In the genomic region with DNA sequence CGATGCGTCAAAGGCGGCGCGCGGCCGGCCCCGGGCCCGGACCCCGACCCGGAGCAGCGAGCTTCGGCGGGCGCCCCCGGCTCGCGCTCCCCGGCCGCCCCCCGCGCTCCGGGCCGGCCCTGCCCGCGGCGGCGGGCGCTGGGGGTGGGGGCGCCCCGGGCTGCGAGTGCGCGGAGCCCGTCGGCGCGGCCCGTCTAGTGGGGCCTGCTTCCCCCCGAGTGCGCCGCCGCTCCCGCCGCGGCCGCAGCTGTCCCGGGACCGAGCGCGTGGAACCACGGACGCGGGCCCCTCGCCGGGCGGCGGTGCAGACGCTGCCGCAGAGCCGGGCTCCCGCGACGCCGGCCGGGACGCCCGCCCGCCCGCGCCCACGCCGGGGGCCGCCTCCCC, we compare ENCODE assay signal across 8 cellular contexts. TPM values are rescaled to one million over a fixed set of nuclear protein-coding genes. Genes with fewer than 3 reads are reported as not detected.
DNase-seq lines count a peak whose midpoint lies in the region; ATAC-seq and TF ChIP-seq lines count a peak whose summit lies in the region.

No MANE protein-coding gene starts in this region.

- no peaks in the 10 kb centered on the region for H4K20me1 ChIP-seq in neural cell (ENCODE audit: insufficient read depth)

- H3K4me3 Mint-ChIP-seq in central memory CD8-positive, alpha-beta T cell: peak overlapping the region; percentile 77

- ATAC-seq in GM18505 (IDR thresholded peaks at IDR 0.05; ENCODE audit: unreplicated experiment): peak; percentile 21
- ATAC-seq in HG03097 (IDR thresholded peaks at IDR 0.05; ENCODE audit: low FRiP score, unreplicated experiment): peak; percentile 28
- peak; percentile 22 for ATAC-seq in central memory CD8-positive, alpha-beta T cell (replicated peaks; ENCODE audit: extremely low read depth, poor library complexity, severe bottlenecking)
- no peak for ATAC-seq in GM21529 (IDR thresholded peaks at IDR 0.05; ENCODE audit: unreplicated experiment)

- no peak overlapping the region for H3K27ac Mint-ChIP-seq in central memory CD8-positive, alpha-beta T cell (ENCODE audit: low read depth)

- no peak overlapping the region for H2AFZ ChIP-seq in neural cell (ENCODE audit: low read depth, low read length)

- DNase-seq in central memory CD8-positive, alpha-beta T cell (ENCODE audit: low spot score in 2 of 2): no peak
- DNase-seq in Ammon's horn (ENCODE audit: low spot score) (no peak), NCI-H446 treated with DMSO at 0.1 percent for 48 hours (lab: John Stamatoyannopoulos, UW) (no peak)
- no peak for DNase-seq in effector CD8-positive, alpha-beta T cell (lab: John Stamatoyannopoulos, UW)

- TF ChIP-seq EP300 in neural cell (conservative IDR thresholded peaks at IDR 0.05; ENCODE audit: poor library complexity, severe bottlenecking): no peak

- no peak for TF ChIP-seq CTCF in neural cell (IDR thresholded peaks at IDR 0.05; ENCODE audit: poor library complexity, severe bottlenecking)

- H3F3A ChIP-seq in neural cell (ENCODE audit: insufficient read depth, low read length, poor library complexity, severe bottlenecking): no peaks in the 10 kb centered on the region

- no peaks in the 10 kb centered on the region for H3K27me3 ChIP-seq in neural cell (ENCODE audit: insufficient read depth, low read depth, low read length)

- no peak overlapping the region for H3K4me2 ChIP-seq in neural cell (ENCODE audit: low read length)

- no peak for TF ChIP-seq RAD21 in neural cell (conservative IDR thresholded peaks at IDR 0.05)

- peak overlapping the region; percentile 68 for H3K9ac ChIP-seq in neural cell (ENCODE audit: low read length)

- peaks cover 24% of the 10 kb centered on the region for H3K79me2 ChIP-seq in neural cell (replicated peaks; ENCODE audit: insufficient read depth, low read length)

- no peaks in the 10 kb centered on the region for H3K9me3 Mint-ChIP-seq in central memory CD8-positive, alpha-beta T cell

- H3K27me3 Mint-ChIP-seq in central memory CD8-positive, alpha-beta T cell: no peaks in the 10 kb centered on the region

- peaks cover 47% of the 10 kb centered on the region for H3K4me1 Mint-ChIP-seq in central memory CD8-positive, alpha-beta T cell

- H3K4me3 ChIP-seq in neural cell (ENCODE audit: low read length): peak overlapping the region; percentile 93

- no peaks in the 10 kb centered on the region for H3K9me3 ChIP-seq in neural cell (ENCODE audit: low read length)

- H3K27ac ChIP-seq in neural cell (ENCODE audit: low read length): no peak overlapping the region

- peaks cover 5% of the 10 kb centered on the region for H3K36me3 ChIP-seq in neural cell (ENCODE audit: insufficient read depth, low read length)

- H3K9me2 ChIP-seq in neural cell (ENCODE audit: insufficient read depth, low read length): no peaks in the 10 kb centered on the region

- H3K36me3 Mint-ChIP-seq in central memory CD8-positive, alpha-beta T cell (ENCODE audit: insufficient read depth): peaks cover 17% of the 10 kb centered on the region

- TF ChIP-seq POLR2A in GM18505 (IDR thresholded peaks at IDR 0.05; ENCODE audit: borderline replicate concordance, extremely low read depth, insufficient read depth, insufficient read length): no peak

TF ChIP-seq in neural cell, 6 proteins besides CTCF, POLR2A, EP300 and RAD21:
- no peak for TF ChIP-seq TAF1 (IDR thresholded peaks at IDR 0.05; ENCODE audit: low read depth)
- TF ChIP-seq, protein P1, sequence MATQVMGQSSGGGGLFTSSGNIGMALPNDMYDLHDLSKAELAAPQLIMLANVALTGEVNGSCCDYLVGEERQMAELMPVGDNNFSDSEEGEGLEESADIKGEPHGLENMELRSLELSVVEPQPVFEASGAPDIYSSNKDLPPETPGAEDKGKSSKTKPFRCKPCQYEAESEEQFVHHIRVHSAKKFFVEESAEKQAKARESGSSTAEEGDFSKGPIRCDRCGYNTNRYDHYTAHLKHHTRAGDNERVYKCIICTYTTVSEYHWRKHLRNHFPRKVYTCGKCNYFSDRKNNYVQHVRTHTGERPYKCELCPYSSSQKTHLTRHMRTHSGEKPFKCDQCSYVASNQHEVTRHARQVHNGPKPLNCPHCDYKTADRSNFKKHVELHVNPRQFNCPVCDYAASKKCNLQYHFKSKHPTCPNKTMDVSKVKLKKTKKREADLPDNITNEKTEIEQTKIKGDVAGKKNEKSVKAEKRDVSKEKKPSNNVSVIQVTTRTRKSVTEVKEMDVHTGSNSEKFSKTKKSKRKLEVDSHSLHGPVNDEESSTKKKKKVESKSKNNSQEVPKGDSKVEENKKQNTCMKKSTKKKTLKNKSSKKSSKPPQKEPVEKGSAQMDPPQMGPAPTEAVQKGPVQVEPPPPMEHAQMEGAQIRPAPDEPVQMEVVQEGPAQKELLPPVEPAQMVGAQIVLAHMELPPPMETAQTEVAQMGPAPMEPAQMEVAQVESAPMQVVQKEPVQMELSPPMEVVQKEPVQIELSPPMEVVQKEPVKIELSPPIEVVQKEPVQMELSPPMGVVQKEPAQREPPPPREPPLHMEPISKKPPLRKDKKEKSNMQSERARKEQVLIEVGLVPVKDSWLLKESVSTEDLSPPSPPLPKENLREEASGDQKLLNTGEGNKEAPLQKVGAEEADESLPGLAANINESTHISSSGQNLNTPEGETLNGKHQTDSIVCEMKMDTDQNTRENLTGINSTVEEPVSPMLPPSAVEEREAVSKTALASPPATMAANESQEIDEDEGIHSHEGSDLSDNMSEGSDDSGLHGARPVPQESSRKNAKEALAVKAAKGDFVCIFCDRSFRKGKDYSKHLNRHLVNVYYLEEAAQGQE (IDR thresholded peaks at IDR 0.05; ENCODE audit: borderline replicate concordance): no peak

RNA-seq across cellular contexts. Expression of a gene that starts 0.3 kb away (rescaled TPM):
- polyA plus RNA-seq in neural cell: 6.3 and 7.6 TPM in 2 replicates
- polyA minus RNA-seq in neural cell: 19.8 and 21.7 TPM in 2 replicates
